Comparison of ENCODE assay signal across 22 cellular contexts in genomic region chr4:125398263-125398662, GRCh38.
A peak's percentile ranks its signal among the peaks of the same experiment; 100 is the strongest.
DNase-seq lines count a peak whose midpoint lies in the region; ATAC-seq and TF ChIP-seq lines count a peak whose summit lies in the region.
"Had no signal": no experiment of that assay in that cellular context is flagged by ENCODE, and none has a peak within 500 bp of the region (broad histone marks: within the 10 kb centered on the region; RNA-seq: fewer than 3 reads in every experiment).

No MANE protein-coding gene starts in this region.

- H3K9me3 ChIP-seq in mammary epithelial cell (replicated peaks; ENCODE audit: insufficient read depth, low read length) (no peaks in the 10 kb centered on the region), breast epithelium (no peaks in the 10 kb centered on the region)
- H3K9me3 ChIP-seq: HAP-1, Peyer's patch, SJCRH30 had no signal

- H3K36me3 ChIP-seq in mammary epithelial cell (ENCODE audit: insufficient read depth, low read length): no peaks in the 10 kb centered on the region
- H3K36me3 ChIP-seq in breast epithelium: no peaks in the 10 kb centered on the region
- H3K36me3 ChIP-seq: HAP-1, Peyer's patch, SJCRH30 had no signal

- TF ChIP-seq POLR2A in breast epithelium (IDR thresholded peaks at IDR 0.05): no peak

- H3K27ac Mint-ChIP-seq in endothelial cell (ENCODE audit: unreplicated experiment) (peak overlapping the region; percentile 39), osteocyte (ENCODE audit: unreplicated experiment) (peak overlapping the region; percentile 57), natural killer cell (no peak overlapping the region)
- H3K27ac Mint-ChIP-seq: CD4-positive, CD25-positive, alpha-beta regulatory T cell; T-cell had no signal

- H4K20me1 ChIP-seq in mammary epithelial cell (ENCODE audit: insufficient read depth, low read length): no peaks in the 10 kb centered on the region

- H3K27ac ChIP-seq in mammary epithelial cell (ENCODE audit: insufficient read depth, low read depth, low read length) (no peak overlapping the region), breast epithelium (no peak overlapping the region)
- H3K27ac ChIP-seq: GM23248, KMS-11, Peyer's patch, SJCRH30 had no signal

- H3K4me1 Mint-ChIP-seq in endothelial cell (ENCODE audit: unreplicated experiment): peaks cover 26% of the 10 kb centered on the region
- peaks cover 48% of the 10 kb centered on the region for H3K4me1 Mint-ChIP-seq in osteocyte (ENCODE audit: unreplicated experiment)
- peaks cover 6 to 10% of the 10 kb centered on the region in 2 donors for H3K4me1 Mint-ChIP-seq in natural killer cell
- H3K4me1 Mint-ChIP-seq: CD4-positive, CD25-positive, alpha-beta regulatory T cell; T-cell had no signal

- no TSS peak for BruUV-seq in mammary epithelial cell (replicated peaks; lab: Mats Ljungman, UMichigan)

- CTCF ChIA-PET in mammary epithelial cell (lab: Charles Lee; ENCODE audit: low non-redundant PET): no interaction called here

- ATAC-seq in natural killer cell: no peak
- ATAC-seq: T-cell had no signal

- H3K4me1 ChIP-seq in mammary epithelial cell (ENCODE audit: insufficient read depth, low read length) (no peaks in the 10 kb centered on the region), breast epithelium (no peaks in the 10 kb centered on the region)
- H3K4me1 ChIP-seq: Peyer's patch, SJCRH30 had no signal

- intact Hi-C loops in mammary epithelial cell (cut with micrococcal nuclease): no loop called here
- intact Hi-C loops in breast epithelium (cut with DNase I; ENCODE audit: low total_unique reads): no loop called here
- intact Hi-C loops in natural killer cell (cut with micrococcal nuclease): no loop called here

- WGBS in mammary epithelial cell (ENCODE audit: low coverage, missing lambda C conversion rate): 33% methylated on average over 3 of the region's 4 CpGs

- H3K27me3 ChIP-seq in mammary epithelial cell (ENCODE audit: insufficient read depth, low read length) (no peaks in the 10 kb centered on the region), breast epithelium (no peaks in the 10 kb centered on the region)
- H3K27me3 ChIP-seq: Peyer's patch, SJCRH30 had no signal

- peak overlapping the region; percentile 54 for H2AFZ ChIP-seq in mammary epithelial cell (ENCODE audit: low read depth, low read length)
- H2AFZ ChIP-seq: GM23248 had no signal

- H3K9me3 Mint-ChIP-seq in endothelial cell (ENCODE audit: unreplicated experiment) (no peaks in the 10 kb centered on the region), osteocyte (ENCODE audit: unreplicated experiment) (no peaks in the 10 kb centered on the region), natural killer cell (no peaks in the 10 kb centered on the region)

- no peak overlapping the region for H3K4me3 Mint-ChIP-seq in endothelial cell (ENCODE audit: unreplicated experiment)
- no peak overlapping the region for H3K4me3 Mint-ChIP-seq in osteocyte (ENCODE audit: unreplicated experiment)
- H3K4me3 Mint-ChIP-seq in natural killer cell: no peak overlapping the region
- H3K4me3 Mint-ChIP-seq: CD4-positive, CD25-positive, alpha-beta regulatory T cell; T-cell had no signal

- H3K79me2 ChIP-seq in mammary epithelial cell (ENCODE audit: insufficient read depth, low read length): no peaks in the 10 kb centered on the region

- in situ Hi-C loops in mammary epithelial cell (cut with MboI; ENCODE audit: low sequenced_read_pairs in 2 of 2): no loop called here

- no peaks in the 10 kb centered on the region for H3K36me3 Mint-ChIP-seq in endothelial cell (ENCODE audit: low read depth, unreplicated experiment)
- H3K36me3 Mint-ChIP-seq in osteocyte (ENCODE audit: unreplicated experiment): peaks cover 29% of the 10 kb centered on the region
- H3K36me3 Mint-ChIP-seq in natural killer cell: peaks cover 1% of the 10 kb centered on the region
- H3K36me3 Mint-ChIP-seq: CD4-positive, CD25-positive, alpha-beta regulatory T cell; T-cell had no signal

- TF ChIP-seq CTCF in mammary epithelial cell (conservative IDR thresholded peaks at IDR 0.05 in 1 of 2, IDR thresholded peaks at IDR 0.05 in 1 of 2; ENCODE audit: extremely low read depth in 1 of 2, insufficient read depth in 1 of 2, low read depth in 1 of 2, low read length in 2 of 2) (no peak), breast epithelium (IDR thresholded peaks at IDR 0.05) (no peak), endothelial cell (IDR thresholded peaks at IDR 0.05; ENCODE audit: unreplicated experiment) (no peak), osteocyte (IDR thresholded peaks at IDR 0.05) (no peak), natural killer cell (IDR thresholded peaks at IDR 0.05) (no peak)

- no peak overlapping the region for H3K4me2 ChIP-seq in mammary epithelial cell (ENCODE audit: insufficient read depth, low read depth, low read length)
- H3K4me2 ChIP-seq: KMS-11 had no signal

- no peak overlapping the region for H3K9ac ChIP-seq in mammary epithelial cell (ENCODE audit: insufficient read depth, low read length)
- H3K9ac ChIP-seq: GM23248, KMS-11 had no signal

- H3K4me3 ChIP-seq in mammary epithelial cell (replicated peaks in 1 of 3; ENCODE audit: insufficient read depth in 1 of 3, low read depth in 2 of 3, low read length in 3 of 3) (no peak overlapping the region), breast epithelium (no peak overlapping the region)
- H3K4me3 ChIP-seq: GM23248, HAP-1, Peyer's patch, SJCRH30 had no signal

- no peak for DNase-seq in mammary epithelial cell
- DNase-seq in breast epithelium (ENCODE audit: low spot score in 2 of 2): no peak
- no peak for DNase-seq in endothelial cell (ENCODE audit: low spot score)
- no peak for DNase-seq in osteocyte (ENCODE audit: extremely low spot score, unreplicated experiment)
- DNase-seq in amygdala (lab: John Stamatoyannopoulos, UW): no peak
- DNase-seq in NCI-H345 treated with DMSO at 0.1 percent for 48 hours (lab: John Stamatoyannopoulos, UW; ENCODE audit: unreplicated experiment): no peak
- no peak for DNase-seq in natural killer cell
- DNase-seq: CD4-positive, CD25-positive, alpha-beta regulatory T cell; COR-L47; DND-41; GM23248; NCI-H1092 treated with DMSO at 0.1 percent for 48 hours; NCI-H146; NCI-H2029; NCI-H2171; NCI-H345; NCI-H524 treated with DMSO at 0.1 percent for 48 hours; Peyer's patch; SJCRH30; T-cell had no signal

- dilution Hi-C loops in mammary epithelial cell (cut with HindIII; ENCODE audit: low sequenced_read_pairs): no loop called here

- H3K27me3 Mint-ChIP-seq in endothelial cell (ENCODE audit: unreplicated experiment) (no peaks in the 10 kb centered on the region), osteocyte (ENCODE audit: unreplicated experiment) (no peaks in the 10 kb centered on the region), natural killer cell (ENCODE audit: low read depth in 2 of 2) (no peaks in the 10 kb centered on the region)
- H3K27me3 Mint-ChIP-seq: CD4-positive, CD25-positive, alpha-beta regulatory T cell; T-cell had no signal

Comparison
In these comparisons a context has a peak if more than half of its experiments do, and no peak if none do; other contexts are left out.
1. H3K27ac Mint-ChIP-seq: peak in endothelial cell (single experiment) and osteocyte (single experiment); none in natural killer cell (0 of 2).